1 cellular context compared by ENCODE assay signal in genomic region chr20:63831696-63832686, GRCh38.
TF ChIP-seq lines count a peak whose summit lies in the region.

No MANE protein-coding gene starts in this region.

TF ChIP-seq in HepG2, 621 proteins besides CTCF, POLR2A, EP300 and RAD21 (continued from another document and continues in another):
- TF ChIP-seq, protein P1, sequence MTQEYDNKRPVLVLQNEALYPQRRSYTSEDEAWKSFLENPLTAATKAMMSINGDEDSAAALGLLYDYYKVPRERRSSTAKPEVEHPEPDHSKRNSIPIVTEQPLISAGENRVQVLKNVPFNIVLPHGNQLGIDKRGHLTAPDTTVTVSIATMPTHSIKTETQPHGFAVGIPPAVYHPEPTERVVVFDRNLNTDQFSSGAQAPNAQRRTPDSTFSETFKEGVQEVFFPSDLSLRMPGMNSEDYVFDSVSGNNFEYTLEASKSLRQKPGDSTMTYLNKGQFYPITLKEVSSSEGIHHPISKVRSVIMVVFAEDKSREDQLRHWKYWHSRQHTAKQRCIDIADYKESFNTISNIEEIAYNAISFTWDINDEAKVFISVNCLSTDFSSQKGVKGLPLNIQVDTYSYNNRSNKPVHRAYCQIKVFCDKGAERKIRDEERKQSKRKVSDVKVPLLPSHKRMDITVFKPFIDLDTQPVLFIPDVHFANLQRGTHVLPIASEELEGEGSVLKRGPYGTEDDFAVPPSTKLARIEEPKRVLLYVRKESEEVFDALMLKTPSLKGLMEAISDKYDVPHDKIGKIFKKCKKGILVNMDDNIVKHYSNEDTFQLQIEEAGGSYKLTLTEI (CRISPR knock-in tag; conservative IDR thresholded peaks at IDR 0.05), result no peak
- no peak for TF ChIP-seq NFATC3 (CRISPR knock-in tag; IDR thresholded peaks at IDR 0.05)
- TF ChIP-seq SP140L (CRISPR knock-in tag; IDR thresholded peaks at IDR 0.05; ENCODE audit: borderline replicate concordance), result no peak
- TF ChIP-seq BRD4 (CRISPR knock-in tag; IDR thresholded peaks at IDR 0.05), result peak; percentile 71; the same call in 1 of the 2 replicates
- no peak for TF ChIP-seq FLYWCH1 (CRISPR knock-in tag; IDR thresholded peaks at IDR 0.05)
- TF ChIP-seq GTF3A (CRISPR knock-in tag; conservative IDR thresholded peaks at IDR 0.05), result no peak
- TF ChIP-seq PTBP1 (IDR thresholded peaks at IDR 0.05; ENCODE audit: low read depth, low read length, poor library complexity, severe bottlenecking), result no peak
- TF ChIP-seq ZSCAN29 (CRISPR knock-in tag; conservative IDR thresholded peaks at IDR 0.05), result no peak
- TF ChIP-seq ZNF512B (CRISPR knock-in tag; IDR thresholded peaks at IDR 0.05; ENCODE audit: borderline replicate concordance), result no peak
- TF ChIP-seq PPARG (CRISPR knock-in tag; conservative IDR thresholded peaks at IDR 0.05), result no peak
- peak; percentile 57; the same call in 1 of the 2 replicates for TF ChIP-seq ZNF678 (CRISPR knock-in tag; IDR thresholded peaks at IDR 0.05)
- TF ChIP-seq ZNF326 (CRISPR knock-in tag; IDR thresholded peaks at IDR 0.05; ENCODE audit: borderline replicate concordance), result no peak
- TF ChIP-seq MAFF (IDR thresholded peaks at IDR 0.05; ENCODE audit: low read depth, low read length), result no peak
- TF ChIP-seq ZNF329 (CRISPR knock-in tag; IDR thresholded peaks at IDR 0.05; ENCODE audit: low read depth), result 0 out of 2 replicates have a peak, but pooled peaks have one; percentile 70
- TF ChIP-seq, protein P2, sequence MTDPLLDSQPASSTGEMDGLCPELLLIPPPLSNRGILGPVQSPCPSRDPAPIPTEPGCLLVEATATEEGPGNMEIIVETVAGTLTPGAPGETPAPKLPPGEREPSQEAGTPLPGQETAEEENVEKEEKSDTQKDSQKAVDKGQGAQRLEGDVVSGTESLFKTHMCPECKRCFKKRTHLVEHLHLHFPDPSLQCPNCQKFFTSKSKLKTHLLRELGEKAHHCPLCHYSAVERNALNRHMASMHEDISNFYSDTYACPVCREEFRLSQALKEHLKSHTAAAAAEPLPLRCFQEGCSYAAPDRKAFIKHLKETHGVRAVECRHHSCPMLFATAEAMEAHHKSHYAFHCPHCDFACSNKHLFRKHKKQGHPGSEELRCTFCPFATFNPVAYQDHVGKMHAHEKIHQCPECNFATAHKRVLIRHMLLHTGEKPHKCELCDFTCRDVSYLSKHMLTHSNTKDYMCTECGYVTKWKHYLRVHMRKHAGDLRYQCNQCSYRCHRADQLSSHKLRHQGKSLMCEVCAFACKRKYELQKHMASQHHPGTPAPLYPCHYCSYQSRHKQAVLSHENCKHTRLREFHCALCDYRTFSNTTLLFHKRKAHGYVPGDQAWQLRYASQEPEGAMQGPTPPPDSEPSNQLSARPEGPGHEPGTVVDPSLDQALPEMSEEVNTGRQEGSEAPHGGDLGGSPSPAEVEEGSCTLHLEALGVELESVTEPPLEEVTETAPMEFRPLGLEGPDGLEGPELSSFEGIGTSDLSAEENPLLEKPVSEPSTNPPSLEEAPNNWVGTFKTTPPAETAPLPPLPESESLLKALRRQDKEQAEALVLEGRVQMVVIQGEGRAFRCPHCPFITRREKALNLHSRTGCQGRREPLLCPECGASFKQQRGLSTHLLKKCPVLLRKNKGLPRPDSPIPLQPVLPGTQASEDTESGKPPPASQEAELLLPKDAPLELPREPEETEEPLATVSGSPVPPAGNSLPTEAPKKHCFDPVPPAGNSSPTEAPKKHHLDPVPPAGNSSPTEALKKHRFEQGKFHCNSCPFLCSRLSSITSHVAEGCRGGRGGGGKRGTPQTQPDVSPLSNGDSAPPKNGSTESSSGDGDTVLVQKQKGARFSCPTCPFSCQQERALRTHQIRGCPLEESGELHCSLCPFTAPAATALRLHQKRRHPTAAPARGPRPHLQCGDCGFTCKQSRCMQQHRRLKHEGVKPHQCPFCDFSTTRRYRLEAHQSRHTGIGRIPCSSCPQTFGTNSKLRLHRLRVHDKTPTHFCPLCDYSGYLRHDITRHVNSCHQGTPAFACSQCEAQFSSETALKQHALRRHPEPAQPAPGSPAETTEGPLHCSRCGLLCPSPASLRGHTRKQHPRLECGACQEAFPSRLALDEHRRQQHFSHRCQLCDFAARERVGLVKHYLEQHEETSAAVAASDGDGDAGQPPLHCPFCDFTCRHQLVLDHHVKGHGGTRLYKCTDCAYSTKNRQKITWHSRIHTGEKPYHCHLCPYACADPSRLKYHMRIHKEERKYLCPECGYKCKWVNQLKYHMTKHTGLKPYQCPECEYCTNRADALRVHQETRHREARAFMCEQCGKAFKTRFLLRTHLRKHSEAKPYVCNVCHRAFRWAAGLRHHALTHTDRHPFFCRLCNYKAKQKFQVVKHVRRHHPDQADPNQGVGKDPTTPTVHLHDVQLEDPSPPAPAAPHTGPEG (CRISPR knock-in tag; IDR thresholded peaks at IDR 0.05), result peak; percentile 74
- TF ChIP-seq FOXK2 (IDR thresholded peaks at IDR 0.05), result no peak
- no peak for TF ChIP-seq FOSL1 (CRISPR knock-in tag; IDR thresholded peaks at IDR 0.05; ENCODE audit: borderline replicate concordance)
- TF ChIP-seq GFI1 (CRISPR knock-in tag; IDR thresholded peaks at IDR 0.05; ENCODE audit: borderline replicate concordance), result no peak; the same call in 1 of the 2 replicates
- TF ChIP-seq, protein P3, sequence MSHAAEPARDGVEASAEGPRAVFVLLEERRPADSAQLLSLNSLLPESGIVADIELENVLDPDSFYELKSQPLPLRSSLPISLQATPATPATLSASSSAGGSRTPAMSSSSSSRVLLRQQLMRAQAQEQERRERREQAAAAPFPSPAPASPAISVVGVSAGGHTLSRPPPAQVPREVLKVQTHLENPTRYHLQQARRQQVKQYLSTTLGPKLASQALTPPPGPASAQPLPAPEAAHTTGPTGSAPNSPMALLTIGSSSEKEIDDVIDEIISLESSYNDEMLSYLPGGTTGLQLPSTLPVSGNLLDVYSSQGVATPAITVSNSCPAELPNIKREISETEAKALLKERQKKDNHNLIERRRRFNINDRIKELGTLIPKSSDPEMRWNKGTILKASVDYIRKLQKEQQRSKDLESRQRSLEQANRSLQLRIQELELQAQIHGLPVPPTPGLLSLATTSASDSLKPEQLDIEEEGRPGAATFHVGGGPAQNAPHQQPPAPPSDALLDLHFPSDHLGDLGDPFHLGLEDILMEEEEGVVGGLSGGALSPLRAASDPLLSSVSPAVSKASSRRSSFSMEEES (CRISPR knock-in tag; IDR thresholded peaks at IDR 0.05), result no peak
- TF ChIP-seq, protein P4, sequence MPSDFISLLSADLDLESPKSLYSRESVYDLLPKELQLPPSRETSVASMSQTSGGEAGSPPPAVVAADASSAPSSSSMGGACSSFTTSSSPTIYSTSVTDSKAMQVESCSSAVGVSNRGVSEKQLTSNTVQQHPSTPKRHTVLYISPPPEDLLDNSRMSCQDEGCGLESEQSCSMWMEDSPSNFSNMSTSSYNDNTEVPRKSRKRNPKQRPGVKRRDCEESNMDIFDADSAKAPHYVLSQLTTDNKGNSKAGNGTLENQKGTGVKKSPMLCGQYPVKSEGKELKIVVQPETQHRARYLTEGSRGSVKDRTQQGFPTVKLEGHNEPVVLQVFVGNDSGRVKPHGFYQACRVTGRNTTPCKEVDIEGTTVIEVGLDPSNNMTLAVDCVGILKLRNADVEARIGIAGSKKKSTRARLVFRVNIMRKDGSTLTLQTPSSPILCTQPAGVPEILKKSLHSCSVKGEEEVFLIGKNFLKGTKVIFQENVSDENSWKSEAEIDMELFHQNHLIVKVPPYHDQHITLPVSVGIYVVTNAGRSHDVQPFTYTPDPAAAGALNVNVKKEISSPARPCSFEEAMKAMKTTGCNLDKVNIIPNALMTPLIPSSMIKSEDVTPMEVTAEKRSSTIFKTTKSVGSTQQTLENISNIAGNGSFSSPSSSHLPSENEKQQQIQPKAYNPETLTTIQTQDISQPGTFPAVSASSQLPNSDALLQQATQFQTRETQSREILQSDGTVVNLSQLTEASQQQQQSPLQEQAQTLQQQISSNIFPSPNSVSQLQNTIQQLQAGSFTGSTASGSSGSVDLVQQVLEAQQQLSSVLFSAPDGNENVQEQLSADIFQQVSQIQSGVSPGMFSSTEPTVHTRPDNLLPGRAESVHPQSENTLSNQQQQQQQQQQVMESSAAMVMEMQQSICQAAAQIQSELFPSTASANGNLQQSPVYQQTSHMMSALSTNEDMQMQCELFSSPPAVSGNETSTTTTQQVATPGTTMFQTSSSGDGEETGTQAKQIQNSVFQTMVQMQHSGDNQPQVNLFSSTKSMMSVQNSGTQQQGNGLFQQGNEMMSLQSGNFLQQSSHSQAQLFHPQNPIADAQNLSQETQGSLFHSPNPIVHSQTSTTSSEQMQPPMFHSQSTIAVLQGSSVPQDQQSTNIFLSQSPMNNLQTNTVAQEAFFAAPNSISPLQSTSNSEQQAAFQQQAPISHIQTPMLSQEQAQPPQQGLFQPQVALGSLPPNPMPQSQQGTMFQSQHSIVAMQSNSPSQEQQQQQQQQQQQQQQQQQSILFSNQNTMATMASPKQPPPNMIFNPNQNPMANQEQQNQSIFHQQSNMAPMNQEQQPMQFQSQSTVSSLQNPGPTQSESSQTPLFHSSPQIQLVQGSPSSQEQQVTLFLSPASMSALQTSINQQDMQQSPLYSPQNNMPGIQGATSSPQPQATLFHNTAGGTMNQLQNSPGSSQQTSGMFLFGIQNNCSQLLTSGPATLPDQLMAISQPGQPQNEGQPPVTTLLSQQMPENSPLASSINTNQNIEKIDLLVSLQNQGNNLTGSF (CRISPR knock-in tag; IDR thresholded peaks at IDR 0.05), result peak; percentile 53
- peak; percentile 48; the same call in 1 of the 2 replicates for TF ChIP-seq ZNF160 (CRISPR knock-in tag; IDR thresholded peaks at IDR 0.05)
- TF ChIP-seq REPIN1 (CRISPR knock-in tag; IDR thresholded peaks at IDR 0.05; ENCODE audit: borderline replicate concordance, low read depth), result peak; percentile 76; the same call in 1 of the 2 replicates
- TF ChIP-seq RBFOX2 (IDR thresholded peaks at IDR 0.05; ENCODE audit: low read depth, low read length), result peak; percentile 73
- TF ChIP-seq GABPB1 (CRISPR knock-in tag; IDR thresholded peaks at IDR 0.05), result peak; percentile 82
- TF ChIP-seq, protein P5, sequence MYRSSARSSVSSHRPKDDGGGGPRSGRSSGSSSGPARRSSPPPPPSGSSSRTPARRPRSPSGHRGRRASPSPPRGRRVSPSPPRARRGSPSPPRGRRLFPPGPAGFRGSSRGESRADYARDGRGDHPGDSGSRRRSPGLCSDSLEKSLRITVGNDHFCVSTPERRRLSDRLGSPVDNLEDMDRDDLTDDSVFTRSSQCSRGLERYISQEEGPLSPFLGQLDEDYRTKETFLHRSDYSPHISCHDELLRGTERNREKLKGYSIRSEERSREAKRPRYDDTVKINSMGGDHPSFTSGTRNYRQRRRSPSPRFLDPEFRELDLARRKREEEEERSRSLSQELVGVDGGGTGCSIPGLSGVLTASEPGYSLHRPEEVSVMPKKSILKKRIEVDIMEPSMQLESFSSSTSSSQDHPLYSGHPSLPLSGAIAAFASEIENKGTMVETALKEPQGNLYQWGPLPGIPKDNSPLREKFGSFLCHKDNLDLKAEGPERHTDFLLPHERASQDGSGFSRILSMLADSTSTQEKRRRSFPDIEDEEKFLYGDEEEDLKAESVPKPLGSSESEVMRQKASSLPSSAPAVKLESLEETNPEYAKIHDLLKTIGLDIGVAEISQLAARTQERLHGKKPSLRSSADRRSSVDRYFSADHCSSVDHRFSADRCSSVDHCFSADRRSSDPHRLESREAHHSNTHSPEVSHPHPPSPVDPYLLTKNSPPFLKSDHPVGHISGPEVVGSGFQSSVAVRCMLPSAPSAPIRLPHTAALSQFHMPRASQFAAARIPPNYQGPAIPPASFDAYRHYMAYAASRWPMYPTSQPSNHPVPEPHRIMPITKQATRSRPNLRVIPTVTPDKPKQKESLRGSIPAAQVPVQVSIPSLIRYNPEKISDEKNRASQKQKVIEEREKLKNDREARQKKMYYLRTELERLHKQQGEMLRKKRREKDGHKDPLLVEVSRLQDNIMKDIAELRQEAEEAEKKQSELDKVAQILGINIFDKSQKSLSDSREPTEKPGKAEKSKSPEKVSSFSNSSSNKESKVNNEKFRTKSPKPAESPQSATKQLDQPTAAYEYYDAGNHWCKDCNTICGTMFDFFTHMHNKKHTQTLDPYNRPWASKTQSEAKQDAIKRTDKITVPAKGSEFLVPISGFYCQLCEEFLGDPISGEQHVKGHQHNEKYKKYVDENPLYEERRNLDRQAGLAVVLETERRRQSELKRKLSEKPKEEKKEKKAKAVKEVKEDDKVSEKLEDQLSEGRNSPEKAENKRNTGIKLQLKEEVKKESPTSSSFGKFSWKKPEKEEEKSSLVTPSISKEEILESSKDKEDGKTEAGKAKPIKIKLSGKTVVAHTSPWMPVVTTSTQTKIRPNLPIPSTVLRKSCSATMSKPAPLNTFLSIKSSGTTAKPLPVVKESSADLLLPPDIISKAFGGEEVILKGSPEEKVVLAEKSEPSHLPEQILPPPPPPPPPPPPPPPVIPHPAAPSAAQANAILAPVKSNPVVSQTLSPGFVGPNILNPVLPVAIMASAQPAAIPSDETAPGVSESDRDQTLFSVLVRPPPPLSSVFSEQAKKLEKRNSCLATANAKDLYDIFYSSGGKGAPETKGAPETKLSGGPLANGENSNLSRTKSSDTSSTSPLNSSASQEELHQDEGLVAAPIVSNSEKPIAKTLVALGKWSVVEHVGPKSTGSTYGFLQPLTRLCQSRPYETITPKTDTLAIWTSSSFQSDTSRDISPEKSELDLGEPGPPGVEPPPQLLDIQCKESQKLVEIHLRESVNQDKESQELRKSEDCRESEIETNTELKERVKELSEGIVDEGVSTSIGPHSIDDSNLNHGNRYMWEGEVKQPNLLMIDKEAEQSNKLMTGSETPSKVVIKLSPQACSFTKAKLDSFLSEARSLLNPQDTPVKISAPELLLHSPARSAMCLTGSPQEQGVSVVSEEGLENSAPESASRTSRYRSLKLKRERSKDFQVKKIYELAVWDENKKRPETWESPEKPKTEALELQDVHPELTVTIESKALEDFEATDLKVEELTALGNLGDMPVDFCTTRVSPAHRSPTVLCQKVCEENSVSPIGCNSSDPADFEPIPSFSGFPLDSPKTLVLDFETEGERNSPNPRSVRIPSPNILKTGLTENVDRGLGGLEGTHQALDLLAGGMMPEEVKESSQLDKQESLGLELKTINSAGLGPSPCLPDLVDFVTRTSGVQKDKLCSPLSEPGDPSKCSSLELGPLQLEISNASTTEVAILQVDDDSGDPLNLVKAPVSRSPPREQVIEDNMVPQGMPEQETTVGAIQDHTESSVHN (CRISPR knock-in tag; IDR thresholded peaks at IDR 0.05), result no peak
- no peak for TF ChIP-seq SCMH1 (CRISPR knock-in tag; IDR thresholded peaks at IDR 0.05; ENCODE audit: borderline replicate concordance)
- TF ChIP-seq ZNF772 (CRISPR knock-in tag; IDR thresholded peaks at IDR 0.05), result peak; percentile 15; the same call in 1 of the 2 replicates
- no peak for TF ChIP-seq ZNF432 (CRISPR knock-in tag; IDR thresholded peaks at IDR 0.05; ENCODE audit: borderline replicate concordance)
- TF ChIP-seq ZNF230 (CRISPR knock-in tag; IDR thresholded peaks at IDR 0.05), result no peak; the same call in 1 of the 2 replicates
- no peak for TF ChIP-seq EZH2 (conservative IDR thresholded peaks at IDR 0.05; ENCODE audit: low read depth, low read length)
